Comparison of ENCODE assay signal across 12 cellular contexts in the genomic region with DNA sequence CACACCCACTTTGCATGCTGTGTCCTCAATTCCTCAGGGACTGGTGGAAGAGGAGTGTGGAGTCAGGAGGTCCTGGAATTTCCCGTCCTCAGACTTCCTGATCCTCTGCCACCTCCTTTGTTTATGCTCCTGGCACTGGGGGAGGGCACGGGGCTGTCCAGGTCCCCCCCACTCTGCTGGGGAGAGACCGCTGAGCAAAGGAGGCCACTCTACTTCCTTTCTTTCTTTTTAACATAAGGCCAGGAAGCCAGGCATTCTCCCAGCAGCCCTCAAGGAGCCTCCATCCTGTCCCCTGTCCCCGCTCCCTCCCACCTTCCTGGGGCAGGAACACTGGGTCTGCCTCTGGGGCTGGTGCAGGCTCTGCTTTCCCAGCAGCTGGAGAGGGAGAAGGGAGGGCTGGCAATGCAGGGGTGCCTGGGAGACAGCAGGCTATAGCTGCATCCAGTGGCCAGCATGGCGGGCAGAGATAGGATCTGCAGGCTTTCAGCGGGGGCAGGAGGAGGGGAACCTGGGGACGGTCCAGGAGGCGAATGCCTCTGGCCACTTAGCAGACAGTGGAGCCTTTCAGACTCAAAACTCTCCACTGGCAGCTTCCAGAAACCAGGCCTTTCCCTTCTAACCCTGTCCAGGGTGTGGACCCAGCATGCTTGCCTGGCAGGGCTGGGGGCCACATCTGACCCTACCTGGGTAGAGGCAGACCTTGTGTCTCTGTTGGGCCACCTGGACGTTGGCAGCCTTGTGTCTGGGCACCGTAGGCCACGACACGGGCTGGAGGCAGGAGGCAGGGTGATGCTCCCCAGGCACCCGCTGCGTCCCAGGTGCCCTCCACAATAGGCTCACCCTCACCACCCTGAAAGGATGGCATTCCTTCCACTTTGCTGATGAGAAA.
A peak's percentile ranks its signal among the peaks of the same experiment; 100 is the strongest.
DNase-seq lines count a peak whose midpoint lies in the region; ATAC-seq, FAIRE-seq and TF ChIP-seq lines count a peak whose summit lies in the region.
"Had no signal": no experiment of that assay in that cellular context is flagged by ENCODE, and none has a peak within 500 bp of the region (broad histone marks: within the 10 kb centered on the region; RNA-seq: fewer than 3 reads in every experiment).

No MANE protein-coding gene starts in this region.

- H3K9me3 ChIP-seq in CD4-positive, CD25-positive, alpha-beta regulatory T cell (ENCODE audit: control insufficient read depth in 2 of 2, low read length in 2 of 2) = no peaks in the 10 kb centered on the region
- H3K9me3 ChIP-seq in endothelial cell of umbilical vein (replicated peaks; ENCODE audit: control insufficient read depth, insufficient read depth, low read length) = no peaks in the 10 kb centered on the region

- ATAC-seq in CD4-positive, CD25-positive, alpha-beta regulatory T cell (ENCODE audit: low read depth in 2 of 2) = no peak

- H4K20me1 ChIP-seq in endothelial cell of umbilical vein (replicated peaks; ENCODE audit: control insufficient read depth, extremely low read depth, insufficient read depth, low read length) = no peaks in the 10 kb centered on the region

- peaks cover 64% of the 10 kb centered on the region for H3K36me3 ChIP-seq in CD4-positive, CD25-positive, alpha-beta regulatory T cell (ENCODE audit: control insufficient read depth, insufficient read depth, low read length)
- no peaks in the 10 kb centered on the region for H3K36me3 ChIP-seq in endothelial cell of umbilical vein (ENCODE audit: control insufficient read depth in 2 of 2, extremely low read depth in 1 of 2, insufficient read depth in 2 of 2, low read length in 2 of 2)

- CTCF ChIA-PET in endothelial cell of umbilical vein (lab: Charles Lee) = interaction anchor here (1.0 to 2.5 kb wide), 5 partner anchors 13 to 137 kb away, joined by 3 to 14 read pairs (median 7); no protein-coding TSS in a partner anchor

- H3K27ac Mint-ChIP-seq in CD4-positive, CD25-positive, alpha-beta regulatory T cell = peak overlapping the region in 2 of 3 donors; percentile 68 to 83

- peaks cover 40% of the 10 kb centered on the region for H3K36me3 Mint-ChIP-seq in CD4-positive, CD25-positive, alpha-beta regulatory T cell

- no peak overlapping the region for H3K9ac ChIP-seq in endothelial cell of umbilical vein (replicated peaks; ENCODE audit: extremely low read depth, insufficient read depth, low read length)

- no peak overlapping the region for H3K4me3 Mint-ChIP-seq in CD4-positive, CD25-positive, alpha-beta regulatory T cell

- no peaks in the 10 kb centered on the region for H3K27me3 Mint-ChIP-seq in CD4-positive, CD25-positive, alpha-beta regulatory T cell

- no peak for TF ChIP-seq CTCF in endothelial cell of umbilical vein (IDR thresholded peaks at IDR 0.05; ENCODE audit: extremely low read depth in 1 of 2, insufficient read depth in 1 of 2, low read depth in 1 of 2, low read length in 2 of 2)

- H3K27me3 ChIP-seq in CD4-positive, CD25-positive, alpha-beta regulatory T cell (ENCODE audit: control insufficient read depth, insufficient read depth, low read length) = no peaks in the 10 kb centered on the region
- no peaks in the 10 kb centered on the region for H3K27me3 ChIP-seq in endothelial cell of umbilical vein (ENCODE audit: control insufficient read depth in 2 of 2, insufficient read depth in 2 of 2, low read length in 2 of 2)

- peak overlapping the region; percentile 4 for H3K4me2 ChIP-seq in endothelial cell of umbilical vein (ENCODE audit: insufficient read depth, low read length)

- POLR2A ChIA-PET in endothelial cell of umbilical vein (lab: Charles Lee) = no interaction called here

- H3K4me1 ChIP-seq in CD4-positive, CD25-positive, alpha-beta regulatory T cell (ENCODE audit: control insufficient read depth, insufficient read depth, low read length, poor library complexity, severe bottlenecking) = peaks cover 38% of the 10 kb centered on the region
- H3K4me1 ChIP-seq in endothelial cell of umbilical vein (ENCODE audit: control insufficient read depth, extremely low read depth, insufficient read depth, low read length) = peaks cover 24% of the 10 kb centered on the region

- H3K79me2 ChIP-seq in endothelial cell of umbilical vein (ENCODE audit: control insufficient read depth, insufficient read depth, low read length) = no peaks in the 10 kb centered on the region

- BruUV-seq in endothelial cell of umbilical vein (replicated peaks; lab: Mats Ljungman, UMichigan) = no TSS peak

- FAIRE-seq in endothelial cell of umbilical vein (lab: Jason Lieb, UNC) (peak; percentile 93), GM12892 (lab: Jason Lieb, UNC) (no peak)

- DNase-seq in CD4-positive, CD25-positive, alpha-beta regulatory T cell = no peak
- DNase-seq in NCI-H69 (lab: John Stamatoyannopoulos, UW) (peak; percentile 23), endothelial cell of umbilical vein (ENCODE audit: low read depth, low spot score) (peak; percentile 63), midbrain (lab: John Stamatoyannopoulos, UW) (peak; percentile 49), middle frontal gyrus (ENCODE audit: extremely low spot score, low spot score) (no peak), DMS153 (lab: John Stamatoyannopoulos, UW) (no peak), SKM-1 treated with dmso at 0.1 percent for 144 hours (lab: John Stamatoyannopoulos, UW; ENCODE audit: unreplicated experiment) (no peak), GM12892 (ENCODE audit: insufficient read length) (no peak)
- DNase-seq: activated CD4-positive, alpha-beta T cell treated with anti-CD3 and anti-CD28 coated beads, Interleukin-2, amount 50 U/mL, for 1 hour; activated effector memory CD4-positive, alpha-beta T cell treated with anti-CD3 and anti-CD28 coated beads, Interleukin-2, amount 50 U/mL, for 16 hours; NCI-H1105 had no signal

- H2AFZ ChIP-seq in endothelial cell of umbilical vein (ENCODE audit: low read depth, low read length) = peak overlapping the region; percentile 49

- H3K27ac ChIP-seq in CD4-positive, CD25-positive, alpha-beta regulatory T cell (ENCODE audit: insufficient read depth, low read length, poor library complexity, severe bottlenecking) = no peak overlapping the region
- peak overlapping the region; percentile 1 for H3K27ac ChIP-seq in endothelial cell of umbilical vein (ENCODE audit: insufficient read depth, low read depth, low read length)
- H3K27ac ChIP-seq: C4-2B had no signal

- intact Hi-C loops in endothelial cell of umbilical vein (cut with micrococcal nuclease) = loop anchor here (1.0 kb wide), 2 partner anchors 8 to 47 kb away; no protein-coding TSS in a partner anchor

- dilution Hi-C loops in endothelial cell of umbilical vein (cut with MboI; ENCODE audit: extremely low pct_ligation_motif_present, low sequenced_read_pairs) = no loop called here

- no peaks in the 10 kb centered on the region for H3K9me1 ChIP-seq in endothelial cell of umbilical vein (replicated peaks; ENCODE audit: control insufficient read depth, extremely low read depth, insufficient read depth, low read length)

- TF ChIP-seq POLR2A in endothelial cell of umbilical vein (IDR thresholded peaks at IDR 0.05; ENCODE audit: low read depth, low read length) = no peak
- TF ChIP-seq POLR2A in GM12892 (IDR thresholded peaks at IDR 0.05; ENCODE audit: low read depth, low read length) = no peak

- H3K4me1 Mint-ChIP-seq in CD4-positive, CD25-positive, alpha-beta regulatory T cell = peaks cover 13 to 65% (median 41%) of the 10 kb centered on the region in 4 donors

- H3K9me3 Mint-ChIP-seq in CD4-positive, CD25-positive, alpha-beta regulatory T cell = no peaks in the 10 kb centered on the region

- no peak overlapping the region for H3K4me3 ChIP-seq in CD4-positive, CD25-positive, alpha-beta regulatory T cell (ENCODE audit: low read depth, low read length)
- no peak overlapping the region for H3K4me3 ChIP-seq in endothelial cell of umbilical vein (replicated peaks in 1 of 3; ENCODE audit: insufficient read depth in 1 of 3, low read depth in 1 of 3, low read length in 3 of 3)

TF ChIP-seq in endothelial cell of umbilical vein, 7 proteins besides CTCF, POLR2A, EP300 and RAD21:
- TF ChIP-seq, protein P1, sequence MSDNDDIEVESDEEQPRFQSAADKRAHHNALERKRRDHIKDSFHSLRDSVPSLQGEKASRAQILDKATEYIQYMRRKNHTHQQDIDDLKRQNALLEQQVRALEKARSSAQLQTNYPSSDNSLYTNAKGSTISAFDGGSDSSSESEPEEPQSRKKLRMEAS (IDR thresholded peaks at IDR 0.05; ENCODE audit: insufficient read depth, insufficient read length) = no peak
- TF ChIP-seq GATA2 (IDR thresholded peaks at IDR 0.05; ENCODE audit: insufficient read depth, insufficient read length, low read depth, low read length) (no peak), FOS (IDR thresholded peaks at IDR 0.05; ENCODE audit: borderline replicate concordance, insufficient read depth, low read length) (no peak), MYC (IDR thresholded peaks at IDR 0.05; ENCODE audit: low read depth, low read length) (no peak), POLR2AphosphoS5 (IDR thresholded peaks at IDR 0.05; ENCODE audit: insufficient read depth, low read depth, low read length) (no peak), EZH2 (IDR thresholded peaks at IDR 0.05; ENCODE audit: borderline replicate concordance, low read depth, low read length, severe bottlenecking) (no peak), JUN (IDR thresholded peaks at IDR 0.05; ENCODE audit: borderline replicate concordance, insufficient read depth, insufficient read length, low read depth) (no peak)
TF ChIP-seq in endothelial cell of umbilical vein: peak in this region for 0.

Comparison
In these comparisons a context has a peak if more than half of its experiments do, and no peak if none do; other contexts are left out.
1. DNase-seq: peak in NCI-H69 (single experiment), endothelial cell of umbilical vein (single experiment) and midbrain (single experiment); none in CD4-positive, CD25-positive, alpha-beta regulatory T cell (0 of 3), middle frontal gyrus (single experiment), DMS153 (single experiment), SKM-1 treated with dmso at 0.1 percent for 144 hours (single experiment) and GM12892 (single experiment).